ENCODE assay signal across 17 cellular contexts in the genomic region with DNA sequence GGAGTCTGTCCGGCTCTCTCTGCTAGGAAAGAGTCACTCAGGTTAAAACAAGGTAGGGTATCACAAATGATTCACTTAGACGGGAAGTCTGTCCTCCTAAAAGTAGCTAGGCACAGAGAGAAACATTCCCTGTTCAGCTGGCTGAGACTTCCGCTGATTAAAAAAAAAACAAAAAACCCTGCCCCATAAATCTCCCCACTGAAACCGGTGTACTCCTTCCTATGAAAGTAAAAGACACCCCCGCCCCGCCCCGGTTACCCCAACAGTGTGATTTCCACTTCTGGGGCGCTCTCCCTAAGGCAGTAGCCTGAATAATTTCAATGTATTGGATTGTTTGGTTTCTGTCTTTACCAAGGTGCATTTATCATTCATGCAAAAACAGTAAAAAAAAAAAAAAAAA. TPM values are rescaled to one million over a fixed set of nuclear protein-coding genes. Genes with fewer than 3 reads are reported as not detected.
DNase-seq lines count a peak whose midpoint lies in the region; ATAC-seq lines count a peak whose summit lies in the region.
"Not testable (repeated sequence)": the region's sequence is repeated elsewhere in the genome, so short reads cannot be mapped to it uniquely, and the experiment has no call there.
"Had no signal": no experiment of that assay in that cellular context is flagged by ENCODE, and none has a peak within 500 bp of the region (broad histone marks: within the 10 kb centered on the region; RNA-seq: fewer than 3 reads in every experiment).

No MANE protein-coding gene starts in this region.

- not testable (repeated sequence) for H3K27me3 Mint-ChIP-seq in stimulated activated naive B cell treated with anti-CD40 and anti-IgM and Interleukin-4, amounts not matched to agents 10 μg/mL and 1 μg/mL and 100 μg/mL, for 72 hours

- not testable (repeated sequence) for H3K9me3 Mint-ChIP-seq in activated naive CD4-positive, alpha-beta T cell treated with anti-CD3 and anti-CD28 coated beads, Interleukin-2, amount 50 U/mL, for 72 hours; stimulated activated naive B cell treated with anti-CD40 and anti-IgM and Interleukin-4, amounts not matched to agents 10 μg/mL and 1 μg/mL and 100 μg/mL, for 72 hours

- H3K27ac Mint-ChIP-seq in activated naive CD4-positive, alpha-beta T cell treated with anti-CD3 and anti-CD28 coated beads, Interleukin-2, amount 50 U/mL, for 72 hours; stimulated activated naive B cell treated with anti-CD40 and anti-IgM and Interleukin-4, amounts not matched to agents 10 μg/mL and 1 μg/mL and 100 μg/mL, for 72 hours: not testable (repeated sequence)

- not testable (repeated sequence) for H3K4me1 Mint-ChIP-seq in stimulated activated naive B cell treated with anti-CD40 and anti-IgM and Interleukin-4, amounts not matched to agents 10 μg/mL and 1 μg/mL and 100 μg/mL, for 72 hours

- ATAC-seq in GM18511 (IDR thresholded peaks at IDR 0.05; ENCODE audit: unreplicated experiment) (peak; percentile 40), GM19328 (IDR thresholded peaks at IDR 0.05; ENCODE audit: unreplicated experiment) (peak; percentile 22), GM21529 (IDR thresholded peaks at IDR 0.05; ENCODE audit: unreplicated experiment) (peak; percentile 33), HG02798 (IDR thresholded peaks at IDR 0.05; ENCODE audit: poor library complexity, unreplicated experiment) (peak; percentile 11), HG03097 (IDR thresholded peaks at IDR 0.05; ENCODE audit: low FRiP score, unreplicated experiment) (peak; percentile 15), HG03558 (IDR thresholded peaks at IDR 0.05; ENCODE audit: extremely low read depth, unreplicated experiment) (peak; percentile 20)
- peak; percentile 42 to 50 for ATAC-seq in activated naive CD4-positive, alpha-beta T cell treated with anti-CD3 and anti-CD28 coated beads, Interleukin-2, amount 50 U/mL, for 72 hours
- peak; percentile 20 to 34 for ATAC-seq in stimulated activated naive B cell treated with anti-CD40 and anti-IgM and Interleukin-4, amounts not matched to agents 10 μg/mL and 1 μg/mL and 100 μg/mL, for 72 hours (replicated peaks)

- not testable (repeated sequence) for H3K36me3 Mint-ChIP-seq in activated naive CD4-positive, alpha-beta T cell treated with anti-CD3 and anti-CD28 coated beads, Interleukin-2, amount 50 U/mL, for 72 hours; stimulated activated naive B cell treated with anti-CD40 and anti-IgM and Interleukin-4, amounts not matched to agents 10 μg/mL and 1 μg/mL and 100 μg/mL, for 72 hours

- not testable (repeated sequence) for DNase-seq in activated naive CD4-positive, alpha-beta T cell treated with anti-CD3 and anti-CD28 coated beads, Interleukin-2, amount 50 U/mL, for 72 hours (ENCODE audit: low spot score in 2 of 2); stimulated activated naive B cell treated with anti-CD40 and anti-IgM and Interleukin-4, amounts not matched to agents 10 μg/mL and 1 μg/mL and 100 μg/mL, for 72 hours

- not testable (repeated sequence) for H3K4me3 Mint-ChIP-seq in stimulated activated naive B cell treated with anti-CD40 and anti-IgM and Interleukin-4, amounts not matched to agents 10 μg/mL and 1 μg/mL and 100 μg/mL, for 72 hours

RNA-seq across cellular contexts. Expression of a gene that starts 0.7 kb away (rescaled TPM):
- 10 to 100 TPM; 19.2 to 23.3 TPM for total RNA-seq in activated naive CD4-positive, alpha-beta T cell treated with anti-CD3 and anti-CD28 coated beads, Interleukin-2, amount 50 U/mL, for 72 hours

RNA-seq across cellular contexts. Expression of a gene that starts 28.6 kb away (rescaled TPM):
- total RNA-seq in activated naive CD4-positive, alpha-beta T cell treated with anti-CD3 and anti-CD28 coated beads, Interleukin-2, amount 50 U/mL, for 72 hours: not detected
- total RNA-seq: activated CD4-positive, alpha-beta T cell treated with anti-CD3 and anti-CD28 coated beads, Interleukin-2, amount 10 ng/mL, durations not matched to agents 24 days and 14 days; cardiac muscle cell; dermis blood vessel endothelial cell; fibroblast of villous mesenchyme; GM23248; left ventricle myocardium superior; mucosa of descending colon; psoas muscle; skeletal muscle tissue had no signal
